11 cellular contexts compared by ENCODE assay signal in genomic region chr6:166270706-166271375, GRCh38. TPM values are rescaled to one million over a fixed set of nuclear protein-coding genes. Genes with fewer than 3 reads are reported as not detected.
"Had no signal": no experiment of that assay in that cellular context is flagged by ENCODE, and none has a peak within 500 bp of the region (broad histone marks: within the 10 kb centered on the region; RNA-seq: fewer than 3 reads in every experiment).

No MANE protein-coding gene starts in this region.

- H3K4me3 ChIP-seq: GM23248, HAP-1 had no signal

- H3K36me3 ChIP-seq: HAP-1 had no signal

- H2AFZ ChIP-seq: GM23248 had no signal

- DNase-seq: GM23248, GOT3, H7, HFFc6 had no signal

- H3K9me3 ChIP-seq: HAP-1 had no signal

- H3K27ac ChIP-seq: GM23248, HL-60 had no signal

- H3K4me1 ChIP-seq: HAP-1 had no signal

- H3K27ac Mint-ChIP-seq: HFFc6, IgD-negative memory B cell had no signal

- H3K9me3 Mint-ChIP-seq: HFFc6, IgD-negative memory B cell had no signal

- ATAC-seq: HCT116, HepG2 had no signal

- H3K4me3 Mint-ChIP-seq: HFFc6, IgD-negative memory B cell had no signal

RNA-seq across cellular contexts. Expression of gene PRR18, which starts 37.4 kb away (rescaled TPM):
- total RNA-seq: GM23248, H4, HFFc6, HT1080 had no signal
- polyA plus RNA-seq: GM23248, IgD-negative memory B cell had no signal
